1 cellular context compared by ENCODE assay signal in the genomic region with DNA sequence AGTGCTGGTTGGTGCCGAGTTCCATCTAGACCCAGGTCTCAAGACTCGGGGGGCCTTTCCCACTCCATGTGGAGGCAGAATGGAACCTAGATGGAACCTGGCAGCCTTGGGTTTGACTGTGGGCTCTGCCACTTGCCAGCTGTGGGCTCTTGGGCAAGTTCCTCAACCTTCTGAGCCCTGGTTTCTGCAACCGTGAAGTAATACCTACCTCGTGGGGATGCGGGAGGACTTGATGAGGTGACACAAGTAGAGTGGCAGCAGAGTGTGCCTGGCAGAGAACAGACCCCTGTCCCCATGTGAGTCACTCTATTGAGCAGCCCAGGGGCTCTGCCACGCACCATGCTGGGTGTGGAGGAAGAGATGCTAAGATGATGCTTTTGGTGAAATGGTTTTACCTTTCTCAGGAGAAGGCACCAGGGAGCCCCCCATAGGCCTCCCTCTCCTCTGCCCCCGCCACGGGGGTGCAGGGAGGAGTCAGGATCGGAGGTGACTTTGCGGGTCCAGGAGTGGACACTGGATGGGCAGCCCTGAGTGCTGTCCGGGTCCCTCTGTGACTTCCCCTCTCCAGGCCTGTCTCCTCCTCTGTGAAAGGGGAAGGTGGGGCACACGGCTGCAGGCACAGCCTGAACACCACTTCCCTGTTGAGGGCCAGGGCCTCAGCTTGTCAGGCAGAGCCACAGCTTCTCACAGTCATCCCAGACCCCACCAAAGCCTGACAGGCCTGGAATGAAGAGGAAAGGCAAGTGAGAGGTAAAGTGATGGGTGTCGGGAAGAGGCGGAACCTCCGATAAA.
TF ChIP-seq lines count a peak whose summit lies in the region.

No MANE protein-coding gene starts in this region.

TF ChIP-seq in H1, 55 proteins besides CTCF, POLR2A, EP300 and RAD21:
- TF ChIP-seq HDAC2 (IDR thresholded peaks at IDR 0.05; ENCODE audit: borderline replicate concordance in 1 of 2, low read depth in 2 of 2, low read length in 2 of 2) (no peak), CHD1 (IDR thresholded peaks at IDR 0.05; ENCODE audit: low read depth, low read length) (no peak), EGR1 (IDR thresholded peaks at IDR 0.05; ENCODE audit: borderline replicate concordance, low read depth, low read length) (no peak), RNF2 (IDR thresholded peaks at IDR 0.05; ENCODE audit: borderline replicate concordance, low read depth, low read length, missing control alignments, poor library complexity, severe bottlenecking) (no peak), HDAC6 (IDR thresholded peaks at IDR 0.05; ENCODE audit: low read depth, low read length) (no peak), BCL11A (IDR thresholded peaks at IDR 0.05; ENCODE audit: low read depth in 2 of 2, low read length in 2 of 2) (no peak), PHF8 (conservative IDR thresholded peaks at IDR 0.05; ENCODE audit: low read depth, low read length) (no peak), ASH2L (IDR thresholded peaks at IDR 0.05; ENCODE audit: low read length) (no peak)
